Comparison of ENCODE assay signal across 16 cellular contexts in the genomic region with DNA sequence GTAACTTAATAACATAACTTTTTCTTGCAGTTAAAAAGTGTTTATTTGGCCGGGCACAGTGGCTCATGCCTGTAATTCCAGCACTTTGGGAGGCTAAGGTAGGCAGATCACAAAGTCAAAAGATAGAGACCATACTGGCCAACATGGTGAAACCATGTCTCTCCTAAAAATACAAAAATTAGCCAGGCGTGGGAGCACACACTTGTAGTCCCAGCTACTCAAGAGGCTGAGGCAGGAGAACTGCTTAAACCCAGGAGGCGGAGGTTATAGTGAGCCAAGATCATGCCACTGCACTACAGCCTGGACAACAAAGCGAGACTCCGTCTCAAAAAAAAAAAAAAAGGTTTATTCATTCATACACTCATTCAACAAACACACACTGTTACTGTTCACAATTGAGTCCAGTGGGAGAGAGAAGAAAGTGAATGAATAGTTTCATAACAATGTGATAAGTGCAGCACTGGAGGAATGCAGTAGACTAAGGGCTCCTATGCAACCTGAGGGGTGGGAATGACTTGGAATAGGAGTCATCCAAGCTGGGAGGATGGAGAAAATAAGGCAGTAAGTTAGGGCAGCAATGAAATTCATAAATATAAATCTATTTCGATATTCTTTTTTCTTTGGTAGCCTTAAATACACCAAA. TPM values are rescaled to one million over a fixed set of nuclear protein-coding genes. Genes with fewer than 3 reads are reported as not detected.
DNase-seq lines count a peak whose midpoint lies in the region; ATAC-seq, FAIRE-seq and TF ChIP-seq lines count a peak whose summit lies in the region.
"Had no signal": no experiment of that assay in that cellular context is flagged by ENCODE, and none has a peak within 500 bp of the region (broad histone marks: within the 10 kb centered on the region; RNA-seq: fewer than 3 reads in every experiment).

No MANE protein-coding gene starts in this region.

- no peak overlapping the region for H2AFZ ChIP-seq in Loucy (ENCODE audit: low read length)
- no peak overlapping the region for H2AFZ ChIP-seq in GM12878 (ENCODE audit: control insufficient read depth, low read depth, low read length)

- no TSS peak for BruUV-seq in GM12878 (replicated peaks; lab: Mats Ljungman, UMichigan)

- peaks cover 68% of the 10 kb centered on the region for H3K36me3 Mint-ChIP-seq in activated CD4-positive, alpha-beta T cell treated with anti-CD3 and anti-CD28 coated beads, Interleukin-2, amount 10 ng/mL, durations not matched to agents 24 days and 14 days (ENCODE audit: low read depth)

- CTCF ChIA-PET in GM12878 (lab: Yijun Ruan, JAX), result interaction anchor here (0.6 to 12.5 kb wide), 82 partner anchors 9 to 487 kb away, joined by 3 to 236 read pairs (median 8); partner anchors contain the start of genes ABHD4, DAD1, LRP10 and OR6J1

- FAIRE-seq in GM12878 (lab: Jason Lieb, UNC), result no peak
- FAIRE-seq in small intestine (lab: Jason Lieb, UNC), result no peak
- FAIRE-seq: A204.1, HTR-8/SVneo had no signal

- RAD21 ChIA-PET in GM12878 (lab: Charles Lee; ENCODE audit: unreplicated experiment), result interaction anchor here (0.6 to 11.3 kb wide), 66 partner anchors 8 to 417 kb away, joined by 3 to 190 read pairs (median 8); partner anchors contain the start of genes ABHD4, DAD1, LRP10 and OXA1L

- H3K4me3 Mint-ChIP-seq in activated CD4-positive, alpha-beta T cell treated with anti-CD3 and anti-CD28 coated beads, Interleukin-2, amount 10 ng/mL, durations not matched to agents 24 days and 14 days, result peak overlapping the region; percentile 92

- intact Hi-C loops in activated CD4-positive, alpha-beta T cell treated with anti-CD3 and anti-CD28 coated beads, Interleukin-2, amount 10 ng/mL, durations not matched to agents 24 days and 14 days (cut with micrococcal nuclease), result loop anchor here (5.0 kb wide), 1 partner anchor 37 kb away; no protein-coding TSS in a partner anchor
- intact Hi-C loops in GM12878 (cut with micrococcal nuclease; ENCODE audit: unreplicated experiment), result no loop called here

- H3F3A ChIP-seq in Loucy (ENCODE audit: low read depth), result no peaks in the 10 kb centered on the region

- H4K20me1 ChIP-seq in Loucy (ENCODE audit: insufficient read depth, low read length, poor library complexity, severe bottlenecking) (no peaks in the 10 kb centered on the region), GM12878 (ENCODE audit: control insufficient read depth, insufficient read depth) (no peaks in the 10 kb centered on the region)

- no peak for TF ChIP-seq POLR2A in GM12878 (IDR thresholded peaks at IDR 0.05; ENCODE audit: low read depth, low read length)

- no peaks in the 10 kb centered on the region for H3K9me3 Mint-ChIP-seq in activated CD4-positive, alpha-beta T cell treated with anti-CD3 and anti-CD28 coated beads, Interleukin-2, amount 10 ng/mL, durations not matched to agents 24 days and 14 days

- TF ChIP-seq CTCF in Loucy (conservative IDR thresholded peaks at IDR 0.05; ENCODE audit: low read length) (no peak), GM12878 (IDR thresholded peaks at IDR 0.05 in 2 of 3, conservative IDR thresholded peaks at IDR 0.05 in 1 of 3; ENCODE audit: control insufficient read depth in 2 of 3, extremely low read depth in 1 of 3, insufficient read depth in 1 of 3, low read depth in 3 of 3, low read length in 3 of 3) (no peak)

- H3K4me3 ChIP-seq in Loucy (ENCODE audit: low read length, poor library complexity, severe bottlenecking), result peak overlapping the region; percentile 72
- H3K4me3 ChIP-seq in GM12878, result no peak overlapping the region
- no peak overlapping the region for H3K4me3 ChIP-seq in small intestine (ENCODE audit: low read depth in 1 of 2, low read length in 2 of 2)
- H3K4me3 ChIP-seq: dorsolateral prefrontal cortex had no signal

- H3K9me2 ChIP-seq in Loucy (replicated peaks; ENCODE audit: low read depth, low read length), result no peaks in the 10 kb centered on the region

- in situ Hi-C loops in GM12878 (cut with MboI), result loop anchor here (5.0 kb wide), 2 partner anchors 177 to 252 kb away; no protein-coding TSS in a partner anchor

- H3K9me3 ChIP-seq in Loucy (ENCODE audit: insufficient read depth, low read depth, low read length), result no peaks in the 10 kb centered on the region
- H3K9me3 ChIP-seq in GM12878 (replicated peaks; ENCODE audit: control insufficient read depth, insufficient read depth, low read length), result no peaks in the 10 kb centered on the region
- H3K9me3 ChIP-seq in small intestine (ENCODE audit: control insufficient read depth, low read depth), result no peaks in the 10 kb centered on the region

- TF ChIP-seq EP300 in GM12878 (IDR thresholded peaks at IDR 0.05; ENCODE audit: borderline replicate concordance in 1 of 2, control insufficient read depth in 1 of 2, low read depth in 2 of 2, low read length in 2 of 2), result no peak

- H3K27me3 Mint-ChIP-seq in activated CD4-positive, alpha-beta T cell treated with anti-CD3 and anti-CD28 coated beads, Interleukin-2, amount 10 ng/mL, durations not matched to agents 24 days and 14 days, result no peaks in the 10 kb centered on the region

- SMC1A ChIA-PET in GM12878 (lab: Charles Lee; ENCODE audit: uncharacterized antibody, unreplicated experiment), result interaction anchor here (0.6 to 6.6 kb wide), 71 partner anchors 9 to 417 kb away, joined by 3 to 134 read pairs (median 7); partner anchors contain the start of genes DAD1, OXA1L and SLC7A7

- 63% methylated on average over 6 of the region's 6 CpGs for WGBS in GM12878 (ENCODE audit: insufficient coverage, insufficient replicate concordance, low lambda C conversion rate, missing lambda C conversion rate)
- WGBS in small intestine, 3 donors, result 80 to 88% (median 81%) methylated on average over 6 of the region's 6 CpGs

- POLR2A ChIA-PET in GM12878 (lab: Charles Lee), result interaction anchor here (0.6 to 5.3 kb wide), 15 partner anchors 10 to 248 kb away, joined by 3 to 74 read pairs (median 3); no protein-coding TSS in a partner anchor

- H3K4me2 ChIP-seq in Loucy (ENCODE audit: low read depth, low read length, poor library complexity, severe bottlenecking) (peak overlapping the region; percentile 87), GM12878 (ENCODE audit: control insufficient read depth, insufficient read depth) (peak overlapping the region; percentile 67)

- peaks cover 58% of the 10 kb centered on the region for H3K4me1 ChIP-seq in Loucy (ENCODE audit: insufficient read depth, low read length, poor library complexity, severe bottlenecking)
- peaks cover 54% of the 10 kb centered on the region for H3K4me1 ChIP-seq in GM12878 (ENCODE audit: control insufficient read depth, insufficient read depth, low read length)
- peaks cover 0 to 3% of the 10 kb centered on the region in 2 donors for H3K4me1 ChIP-seq in small intestine (ENCODE audit: control insufficient read depth in 2 of 2, insufficient read depth in 1 of 2, low read depth in 1 of 2, low read length in 1 of 2)
- H3K4me1 ChIP-seq: foreskin keratinocyte had no signal

- DNase-seq in activated CD4-positive, alpha-beta T cell treated with anti-CD3 and anti-CD28 coated beads, Interleukin-2, amount 10 ng/mL, durations not matched to agents 24 days and 14 days, result peak; percentile 67
- no peak for DNase-seq in activated CD4-positive, alpha-beta T cell treated with anti-CD3 and anti-CD28 coated beads, Interleukin-2, amount 50 U/mL, for 48 hours
- DNase-seq in GM12878 (ENCODE audit: low read depth, low spot score) (no peak), small intestine (no peak), epidermal melanocyte (ENCODE audit: insufficient read length, low spot score) (no peak), NCI-H510A (lab: John Stamatoyannopoulos, UW) (no peak)
- DNase-seq: amniotic stem cell, dorsolateral prefrontal cortex, foreskin keratinocyte, NCI-H1417, NCI-H526, SIG-M5 had no signal

- ATAC-seq in GM12878 (no peak), GM19324 (IDR thresholded peaks at IDR 0.05; ENCODE audit: low FRiP score, unreplicated experiment) (no peak)
- ATAC-seq: foreskin keratinocyte had no signal

- H3K9ac ChIP-seq in Loucy (ENCODE audit: low read depth, low read length, poor library complexity, severe bottlenecking), result peak overlapping the region; percentile 97
- H3K9ac ChIP-seq in GM12878 (ENCODE audit: control insufficient read depth, insufficient read depth, low read length), result peak overlapping the region; percentile 65

- no peak for TF ChIP-seq RAD21 in GM12878 (IDR thresholded peaks at IDR 0.05; ENCODE audit: insufficient read depth, low read depth, low read length)

- peak overlapping the region; percentile 95 for H3K27ac Mint-ChIP-seq in activated CD4-positive, alpha-beta T cell treated with anti-CD3 and anti-CD28 coated beads, Interleukin-2, amount 10 ng/mL, durations not matched to agents 24 days and 14 days

- H3K27ac ChIP-seq in GM12878 (ENCODE audit: control insufficient read depth, insufficient read depth) (peak overlapping the region; percentile 97), small intestine (ENCODE audit: low read depth in 1 of 2, low read length in 1 of 2) (peak overlapping the region; percentile 30 to 45)
- H3K27ac ChIP-seq: foreskin keratinocyte had no signal

- H3K36me3 ChIP-seq in Loucy (ENCODE audit: insufficient read depth, low read length), result peaks cover 29% of the 10 kb centered on the region
- peaks cover 0 to 6% of the 10 kb centered on the region in 2 experiments; a peak in 2 of 4 replicates for H3K36me3 ChIP-seq in GM12878 (ENCODE audit: control insufficient read depth in 2 of 2, insufficient read depth in 2 of 2, low read length in 1 of 2)
- H3K36me3 ChIP-seq in small intestine (ENCODE audit: control insufficient read depth in 2 of 2, insufficient read depth in 2 of 2, low read length in 2 of 2), result peaks cover 10 to 21% of the 10 kb centered on the region in 2 donors

- H3K27me3 ChIP-seq in Loucy (ENCODE audit: insufficient read depth, low read length, poor library complexity, severe bottlenecking) (no peaks in the 10 kb centered on the region), GM12878 (replicated peaks in 1 of 2; ENCODE audit: control insufficient read depth in 2 of 2, insufficient read depth in 2 of 2, low read length in 1 of 2) (no peaks in the 10 kb centered on the region), small intestine (ENCODE audit: control insufficient read depth in 2 of 2, insufficient read depth in 2 of 2, low read length in 2 of 2) (no peaks in the 10 kb centered on the region)
- H3K27me3 ChIP-seq: dorsolateral prefrontal cortex, foreskin keratinocyte had no signal

- peaks cover 65% of the 10 kb centered on the region for H3K4me1 Mint-ChIP-seq in activated CD4-positive, alpha-beta T cell treated with anti-CD3 and anti-CD28 coated beads, Interleukin-2, amount 10 ng/mL, durations not matched to agents 24 days and 14 days

- peaks cover 56% of the 10 kb centered on the region for H3K79me2 ChIP-seq in Loucy (ENCODE audit: insufficient read depth, low read length)
- peaks cover 33% of the 10 kb centered on the region for H3K79me2 ChIP-seq in GM12878 (ENCODE audit: control insufficient read depth, insufficient read depth, low read length)

RNA-seq across cellular contexts. Expression of gene DAD1, which starts 19.8 kb away (rescaled TPM):
- 255 and 266 TPM in 2 replicates for total RNA-seq in activated CD4-positive, alpha-beta T cell treated with anti-CD3 and anti-CD28 coated beads, Interleukin-2, amount 10 ng/mL, durations not matched to agents 24 days and 14 days
- 77.8 and 78.3 TPM in 2 replicates for total RNA-seq in GM12878 (2013; cell fraction: nucleolus; rRNA removed)
- total RNA-seq in GM12878 (2014; rRNA removed) (248 and 269 TPM in 2 replicates), GM12878 (2014; rRNA removed; fragmentation: Illumina TruSeq; extraction: Trizol) (210 and 218 TPM in 2 replicates), GM12878 (2021) (161 and 169 TPM in 2 replicates)
- polyA plus RNA-seq in GM12878 (2011; ENCODE audit: low read depth), result 154 TPM
- polyA plus RNA-seq in GM12878 (2011; rRNA removed) (302 and 306 TPM in 2 replicates), GM12878 (2014; fragmentation: Illumina TruSeq; extraction: Trizol) (306 and 315 TPM in 2 replicates), GM12878 (2014; fragmentation: Nextera tagmentation; extraction: Ambion mirVana) (100 to 1,000 TPM; 711 to 920 TPM), GM12878 (2014; rRNA removed) (294 and 324 TPM in 2 replicates), GM12878 (2016; fragmentation: Nextera tagmentation; extraction: Ambion mirVana) (100 to 1,000 TPM; 604 to 609 TPM), small intestine (100 to 1,000 TPM; 147 to 313 (median 249) TPM)
- polyA plus RNA-seq in GM12878 (2011; cell fraction: cytosol; rRNA removed), result 434 and 580 TPM in 2 replicates
- polyA plus RNA-seq in GM12878 (2011; cell fraction: nucleus; rRNA removed), result 112 and 139 TPM in 2 replicates
- 237 and 253 TPM in 2 replicates for polyA plus RNA-seq in GM12878 (2012)
- 104 and 162 TPM in 2 replicates for polyA minus RNA-seq in GM12878 (2011; rRNA and poly(A)+ RNA removed)
- polyA minus RNA-seq in GM12878 (2011; cell fraction: cytosol; rRNA and poly(A)+ RNA removed), result 33.4 and 47.1 TPM in 2 replicates
- polyA minus RNA-seq in GM12878 (2011; cell fraction: nucleus; rRNA and poly(A)+ RNA removed), result 42.2 and 59.7 TPM in 2 replicates

RNA-seq across cellular contexts. Expression of gene ABHD4, which starts 28.9 kb away (rescaled TPM):
- 9.7 and 10.3 TPM in 2 replicates for total RNA-seq in activated CD4-positive, alpha-beta T cell treated with anti-CD3 and anti-CD28 coated beads, Interleukin-2, amount 10 ng/mL, durations not matched to agents 24 days and 14 days
- 21.4 and 23.0 TPM in 2 replicates for total RNA-seq in GM12878 (2013; cell fraction: nucleolus; rRNA removed)
- total RNA-seq in GM12878 (2014; rRNA removed) (4.7 and 5.6 TPM in 2 replicates), GM12878 (2014; rRNA removed; fragmentation: Illumina TruSeq; extraction: Trizol) (4.7 and 5.4 TPM in 2 replicates), GM12878 (2021) (10.2 and 15.1 TPM in 2 replicates)
- 10.5 TPM for polyA plus RNA-seq in GM12878 (2011; ENCODE audit: low read depth)
- polyA plus RNA-seq in GM12878 (2011; rRNA removed) (17.4 and 28.7 TPM in 2 replicates), GM12878 (2014; fragmentation: Illumina TruSeq; extraction: Trizol) (10.6 and 12.9 TPM in 2 replicates), GM12878 (2014; fragmentation: Nextera tagmentation; extraction: Ambion mirVana) (1 to 10 TPM; 7.7 to 7.9 TPM), GM12878 (2014; rRNA removed) (10.5 and 11.5 TPM in 2 replicates), GM12878 (2016; fragmentation: Nextera tagmentation; extraction: Ambion mirVana) (10 to 100 TPM; 12.6 to 14.3 TPM), small intestine (10 to 100 TPM; 11.5 to 38.7 (median 24.6) TPM)
- 33.7 and 34.0 TPM in 2 replicates for polyA plus RNA-seq in GM12878 (2011; cell fraction: cytosol; rRNA removed)
- 19.1 and 31.7 TPM in 2 replicates for polyA plus RNA-seq in GM12878 (2011; cell fraction: nucleus; rRNA removed)
- polyA plus RNA-seq in GM12878 (2012), result 10.8 and 15.4 TPM in 2 replicates
- 25.3 and 34.6 TPM in 2 replicates for polyA minus RNA-seq in GM12878 (2011; rRNA and poly(A)+ RNA removed)
- 6.5 and 7.5 TPM in 2 replicates for polyA minus RNA-seq in GM12878 (2011; cell fraction: cytosol; rRNA and poly(A)+ RNA removed)
- polyA minus RNA-seq in GM12878 (2011; cell fraction: nucleus; rRNA and poly(A)+ RNA removed), result 11.6 and 12.0 TPM in 2 replicates
